ENCODE assay signal across 29 cellular contexts in genomic region chr2:16290311-16291020, GRCh38.
"Had no signal": no experiment of that assay in that cellular context is flagged by ENCODE, and none has a peak within 500 bp of the region (broad histone marks: within the 10 kb centered on the region; RNA-seq: fewer than 3 reads in every experiment).

No MANE protein-coding gene starts in this region.

- H3K4me1 ChIP-seq: ascending aorta had no signal

- H3K9me3 ChIP-seq: ascending aorta had no signal

- H3K27ac ChIP-seq: ascending aorta, cardiac muscle cell, VCaP had no signal

- H3K27me3 ChIP-seq: ascending aorta, cardiac muscle cell had no signal

- H3K4me3 ChIP-seq: ascending aorta, cardiac muscle cell had no signal

- ATAC-seq: activated CD4-positive, alpha-beta T cell treated with anti-CD3 and anti-CD28 coated beads for 36 hours; activated CD8-positive, alpha-beta memory T cell treated with anti-CD3 and anti-CD28 coated beads, Interleukin-2, amount 10 ng/mL, durations not matched to agents 7 days and 5 days; activated CD8-positive, alpha-beta T cell treated with anti-CD3 and anti-CD28 coated beads, Interleukin-2, amount 10 ng/mL, durations not matched to agents 7 days and 5 days; activated naive CD8-positive, alpha-beta T cell treated with anti-CD3 and anti-CD28 coated beads, Interleukin-2, amount 50 U/mL, for 24 hours had no signal

- DNase-seq: activated B cell treated with CpG ODN at 0.5 μM for 24 hours; activated CD4-positive, alpha-beta memory T cell treated with anti-CD3 and anti-CD28 coated beads, Interleukin-2, amount 10 ng/mL, durations not matched to agents 7 days and 5 days; activated CD4-positive, alpha-beta T cell treated with anti-CD3 and anti-CD28 coated beads for 36 hours; activated CD4-positive, alpha-beta T cell treated with anti-CD3 and anti-CD28 coated beads for 48 hours; activated CD4-positive, alpha-beta T cell treated with anti-CD3 and anti-CD28 coated beads, Interleukin-2, amount 10 ng/mL, durations not matched to agents 7 days and 5 days; activated CD4-positive, alpha-beta T cell treated with anti-CD3 and anti-CD28 coated beads, Interleukin-2, amount 50 U/mL, for 48 hours; activated CD4-positive, CD25-positive, alpha-beta regulatory T cell treated with anti-CD3 and anti-CD28 coated beads, Interleukin-2, amount 50 U/mL, for 72 hours; activated CD8-positive, alpha-beta memory T cell treated with anti-CD3 and anti-CD28 coated beads for 24 hours; activated CD8-positive, alpha-beta memory T cell treated with anti-CD3 and anti-CD28 coated beads, Interleukin-2, amount 10 ng/mL, durations not matched to agents 7 days and 5 days; activated CD8-positive, alpha-beta memory T cell treated with anti-CD3 and anti-CD28 coated beads, Interleukin-2, amount 50 U/mL, for 48 hours; activated CD8-positive, alpha-beta T cell treated with anti-CD3 and anti-CD28 coated beads, Interleukin-2, amount 10 ng/mL, durations not matched to agents 7 days and 5 days; activated effector memory CD4-positive, alpha-beta T cell treated with Interleukin-2 at 50 U/mL for 16 hours; activated gamma-delta T cell; activated naive CD4-positive, alpha-beta T cell treated with anti-CD3 and anti-CD28 coated beads, Interleukin-2, amount 10 ng/mL, durations not matched to agents 7 days and 5 days; activated naive CD4-positive, alpha-beta T cell treated with Interleukin-2 at 50 U/mL for 16 hours; activated naive CD8-positive, alpha-beta T cell treated with anti-CD3 and anti-CD28 coated beads, Interleukin-2, amount 10 ng/mL, durations not matched to agents 7 days and 5 days; activated naive CD8-positive, alpha-beta T cell treated with anti-CD3 and anti-CD28 coated beads, Interleukin-2, amount 50 U/mL, for 24 hours; activated T-cell treated with anti-CD3 and anti-CD28 coated beads, Interleukin-2, amount 50 U/mL, for 24 hours; activated T-cell treated with anti-CD3 and anti-CD28 coated beads, Interleukin-2, amount 50 U/mL, for 48 hours; amygdala; anterior cingulate cortex; caudate nucleus; cerebellar nuclear complex; T-helper 1 cell; T-helper 2 cell; T-helper 9 cell had no signal

- H3K36me3 ChIP-seq: ascending aorta, cardiac muscle cell had no signal
